ENCODE assay signal across 18 cellular contexts in genomic region chr6:124669713-124670480, GRCh38.
DNase-seq lines count a peak whose midpoint lies in the region; ATAC-seq and TF ChIP-seq lines count a peak whose summit lies in the region.
"Had no signal": no experiment of that assay in that cellular context is flagged by ENCODE, and none has a peak within 500 bp of the region (broad histone marks: within the 10 kb centered on the region; RNA-seq: fewer than 3 reads in every experiment).

No MANE protein-coding gene starts in this region.

- H3K27ac ChIP-seq in coronary artery = no peak overlapping the region
- H3K27ac ChIP-seq: BLaER1 had no signal

- H3K9me3 Mint-ChIP-seq in osteocyte (ENCODE audit: unreplicated experiment) = peaks cover 13% of the 10 kb centered on the region

- TF ChIP-seq CTCF in fibroblast of mammary gland (conservative IDR thresholded peaks at IDR 0.05; ENCODE audit: control insufficient read depth, insufficient read depth, low read depth, low read length) (no peak), osteocyte (IDR thresholded peaks at IDR 0.05) (no peak), coronary artery (IDR thresholded peaks at IDR 0.05) (no peak)

- no peak overlapping the region for H3K4me3 Mint-ChIP-seq in osteocyte (ENCODE audit: unreplicated experiment)
- H3K4me3 Mint-ChIP-seq: CD8-positive, alpha-beta T cell; HFFc6 had no signal

- peaks cover 44% of the 10 kb centered on the region for H3K4me1 Mint-ChIP-seq in osteocyte (ENCODE audit: unreplicated experiment)

- H3K27ac Mint-ChIP-seq in osteocyte (ENCODE audit: unreplicated experiment) = peak overlapping the region; percentile 78
- H3K27ac Mint-ChIP-seq: CD8-positive, alpha-beta T cell; HFFc6 had no signal

- H3K36me3 Mint-ChIP-seq in osteocyte (ENCODE audit: unreplicated experiment) = peaks cover 14% of the 10 kb centered on the region
- H3K36me3 Mint-ChIP-seq: CD8-positive, alpha-beta T cell had no signal

- no peaks in the 10 kb centered on the region for H3K27me3 Mint-ChIP-seq in osteocyte (ENCODE audit: unreplicated experiment)

- DNase-seq in DMS79 treated with DMSO at 0.1 percent for 48 hours (lab: John Stamatoyannopoulos, UW) (peak; percentile 49), DMS79 (lab: John Stamatoyannopoulos, UW) (no peak), NCI-H226 (peak; percentile 22), fibroblast of mammary gland (ENCODE audit: low read depth) (peak; percentile 48), osteocyte (ENCODE audit: extremely low spot score, unreplicated experiment) (no peak), retina (no peak), coronary artery (ENCODE audit: low spot score) (no peak)
- DNase-seq: 8988T; CD8-positive, alpha-beta T cell; GOT3; HFFc6; IMR-90; Karpas-422; NCI-H446; NCI-H82 had no signal

- H3K4me3 ChIP-seq in fibroblast of mammary gland (ENCODE audit: control insufficient read depth, low read depth, low read length) (no peak overlapping the region), coronary artery (no peak overlapping the region)
- H3K4me3 ChIP-seq: BLaER1 had no signal

- no peak for ATAC-seq in HG02610 (IDR thresholded peaks at IDR 0.05; ENCODE audit: unreplicated experiment)
- ATAC-seq: CD8-positive, alpha-beta T cell; Panc1 had no signal

Comparison
In these comparisons a context has a peak if more than half of its experiments do, and no peak if none do; other contexts are left out.
1. DNase-seq: peak in DMS79 treated with DMSO at 0.1 percent for 48 hours (single experiment), NCI-H226 (single experiment) and fibroblast of mammary gland (single experiment); none in DMS79 (single experiment), osteocyte (single experiment), retina (single experiment) and coronary artery (single experiment).